Comparison of ENCODE assay signal across 8 cellular contexts in the genomic region with DNA sequence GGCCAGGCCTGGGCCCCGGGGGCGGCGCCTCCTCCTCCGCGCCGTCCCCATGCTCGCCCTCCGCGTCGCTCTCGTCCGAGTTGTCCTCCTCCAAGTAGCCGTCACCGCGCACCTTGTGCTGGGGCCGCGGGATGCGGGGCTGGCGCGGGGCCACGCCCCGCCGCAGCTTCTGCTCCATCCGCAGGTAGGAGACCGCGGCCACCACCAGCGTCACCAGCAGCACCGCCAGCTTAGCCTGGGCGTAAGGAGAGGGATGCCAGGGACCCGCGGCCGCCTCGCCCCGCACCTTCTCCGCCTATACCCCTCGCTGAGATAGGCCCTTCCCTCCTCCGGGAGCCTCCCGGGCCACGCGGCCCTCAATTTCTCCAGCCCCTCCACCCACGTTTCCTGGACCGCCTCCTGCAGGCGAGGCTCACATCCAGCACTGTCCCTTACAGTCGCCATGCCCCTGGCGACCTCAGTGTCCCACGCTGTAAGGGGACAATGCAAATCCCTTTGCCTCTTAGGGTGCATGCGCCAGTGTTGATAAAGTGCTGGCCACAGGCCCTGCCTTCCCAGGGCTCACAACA. TPM values are rescaled to one million over a fixed set of nuclear protein-coding genes. Genes with fewer than 3 reads are reported as not detected.
A peak's percentile ranks its signal among the peaks of the same experiment; 100 is the strongest.
DNase-seq lines count a peak whose midpoint lies in the region; ATAC-seq, FAIRE-seq and TF ChIP-seq lines count a peak whose summit lies in the region.
"Not testable (repeated sequence)": the region's sequence is repeated elsewhere in the genome, so short reads cannot be mapped to it uniquely, and the experiment has no call there.

No MANE protein-coding gene starts in this region.

- POLR2A ChIA-PET in CD4-positive, alpha-beta T cell (lab: Charles Lee): not testable (repeated sequence)

- H3K36me3 ChIP-seq in astrocyte (ENCODE audit: insufficient read depth, low read length); esophagus muscularis mucosa; lower lobe of right lung; prostate gland: not testable (repeated sequence)

- not testable (repeated sequence) for H3K4me3 ChIP-seq in astrocyte (ENCODE audit: insufficient read depth, low read depth, low read length)
- H3K4me3 ChIP-seq in esophagus muscularis mucosa (peak overlapping the region; percentile 48 to 57 (median 51)), lower lobe of right lung (peak overlapping the region; percentile 47), prostate gland (peak overlapping the region; percentile 17 to 29)

- H3K27me3 Mint-ChIP-seq in CD4-positive, alpha-beta T cell: peaks cover 13% of the 10 kb centered on the region
- not testable (repeated sequence) for H3K27me3 Mint-ChIP-seq in IgD-negative memory B cell, type B pancreatic cell
- H3K27me3 Mint-ChIP-seq in activated CD4-positive, alpha-beta T cell treated with anti-CD3 and anti-CD28 coated beads, Interleukin-2, amount 10 ng/mL, durations not matched to agents 24 days and 14 days: peaks cover 18% of the 10 kb centered on the region
- peaks cover 12% of the 10 kb centered on the region for H3K27me3 Mint-ChIP-seq in astrocyte (ENCODE audit: low read depth, unreplicated experiment)

- not testable (repeated sequence) for H3K27ac Mint-ChIP-seq in CD4-positive, alpha-beta T cell; activated CD4-positive, alpha-beta T cell treated with anti-CD3 and anti-CD28 coated beads, Interleukin-2, amount 10 ng/mL, durations not matched to agents 24 days and 14 days; astrocyte (ENCODE audit: unreplicated experiment); type B pancreatic cell
- H3K27ac Mint-ChIP-seq in IgD-negative memory B cell: peak overlapping the region in 1 of 3 donors; percentile 76

- intact Hi-C loops in CD4-positive, alpha-beta T cell (cut with DNase I, micrococcal nuclease): loop anchor here in 1 of 2 experiments (10.0 kb wide), 1 partner anchor 261 kb away; a partner anchor contains a TSS
- intact Hi-C loops in activated CD4-positive, alpha-beta T cell treated with anti-CD3 and anti-CD28 coated beads, Interleukin-2, amount 10 ng/mL, durations not matched to agents 24 days and 14 days (cut with micrococcal nuclease): loop anchor here (5.0 to 10.0 kb wide), 2 partner anchors 271 to 338 kb away; no protein-coding TSS in a partner anchor
- intact Hi-C loops in esophagus muscularis mucosa (cut with DNase I); lower lobe of right lung (cut with DNase I); prostate gland (cut with DNase I): not testable (repeated sequence)

- H3K4me1 Mint-ChIP-seq in CD4-positive, alpha-beta T cell (ENCODE audit: low read depth); IgD-negative memory B cell; activated CD4-positive, alpha-beta T cell treated with anti-CD3 and anti-CD28 coated beads, Interleukin-2, amount 10 ng/mL, durations not matched to agents 24 days and 14 days; astrocyte (ENCODE audit: low read depth, unreplicated experiment); type B pancreatic cell (ENCODE audit: unreplicated experiment): not testable (repeated sequence)

- ATAC-seq in CD4-positive, alpha-beta T cell (ENCODE audit: poor library complexity); lower lobe of right lung: not testable (repeated sequence)

- H3K36me3 Mint-ChIP-seq in CD4-positive, alpha-beta T cell (ENCODE audit: low read depth); IgD-negative memory B cell; activated CD4-positive, alpha-beta T cell treated with anti-CD3 and anti-CD28 coated beads, Interleukin-2, amount 10 ng/mL, durations not matched to agents 24 days and 14 days (ENCODE audit: low read depth); astrocyte (ENCODE audit: low read depth, unreplicated experiment); type B pancreatic cell: not testable (repeated sequence)

- 32% methylated on average over 5 of the region's 47 CpGs for WGBS in esophagus muscularis mucosa
- WGBS in prostate gland: 12% methylated on average over 33 of the region's 47 CpGs

- not testable (repeated sequence) for FAIRE-seq in astrocyte (lab: Jason Lieb, UNC)

- H3K27ac ChIP-seq in CD4-positive, alpha-beta T cell (ENCODE audit: low read depth, low read length); astrocyte (ENCODE audit: low read depth, low read length); esophagus muscularis mucosa (replicated peaks in 1 of 4); lower lobe of right lung; prostate gland: not testable (repeated sequence)

- not testable (repeated sequence) for H3K9me3 ChIP-seq in CD4-positive, alpha-beta T cell (ENCODE audit: control insufficient read depth, low read length); astrocyte (ENCODE audit: insufficient read depth, low read depth, low read length); esophagus muscularis mucosa; lower lobe of right lung; prostate gland

- H3K27me3 ChIP-seq in CD4-positive, alpha-beta T cell (ENCODE audit: control insufficient read depth, insufficient read depth, low read length); astrocyte (ENCODE audit: insufficient read depth, low read length); lower lobe of right lung (ENCODE audit: low read depth); prostate gland (replicated peaks; ENCODE audit: insufficient read depth): not testable (repeated sequence)
- peaks cover 0 to 12% (median 0%) of the 10 kb centered on the region in 4 donors for H3K27me3 ChIP-seq in esophagus muscularis mucosa

- not testable (repeated sequence) for H3K9ac ChIP-seq in astrocyte (ENCODE audit: low read length)

- not testable (repeated sequence) for TF ChIP-seq CTCF in CD4-positive, alpha-beta T cell (IDR thresholded peaks at IDR 0.05); astrocyte (IDR thresholded peaks at IDR 0.05; ENCODE audit: insufficient read depth, low read depth, low read length); esophagus muscularis mucosa (IDR thresholded peaks at IDR 0.05); lower lobe of right lung (IDR thresholded peaks at IDR 0.05); prostate gland (IDR thresholded peaks at IDR 0.05); type B pancreatic cell (conservative IDR thresholded peaks at IDR 0.05)

- not testable (repeated sequence) for H3K9me3 Mint-ChIP-seq in CD4-positive, alpha-beta T cell; IgD-negative memory B cell; activated CD4-positive, alpha-beta T cell treated with anti-CD3 and anti-CD28 coated beads, Interleukin-2, amount 10 ng/mL, durations not matched to agents 24 days and 14 days; astrocyte (ENCODE audit: unreplicated experiment); type B pancreatic cell

- TF ChIP-seq POLR2A in esophagus muscularis mucosa (IDR thresholded peaks at IDR 0.05; ENCODE audit: low read depth); prostate gland (IDR thresholded peaks at IDR 0.05): not testable (repeated sequence)

- not testable (repeated sequence) for H3K4me1 ChIP-seq in astrocyte (ENCODE audit: insufficient read depth, low read length); lower lobe of right lung; prostate gland (replicated peaks)
- peaks cover 0 to 18% (median 11%) of the 10 kb centered on the region in 4 donors for H3K4me1 ChIP-seq in esophagus muscularis mucosa

- not testable (repeated sequence) for H3K79me2 ChIP-seq in astrocyte (ENCODE audit: insufficient read depth, low read length)

- not testable (repeated sequence) for H2AFZ ChIP-seq in astrocyte (ENCODE audit: low read depth, low read length)

- peak overlapping the region; percentile 78 for H3K4me2 ChIP-seq in astrocyte (ENCODE audit: low read length)

- peak overlapping the region; percentile 80 for H3K4me3 Mint-ChIP-seq in CD4-positive, alpha-beta T cell
- H3K4me3 Mint-ChIP-seq in IgD-negative memory B cell: peak overlapping the region; percentile 23 to 87 (median 66)
- peak overlapping the region; percentile 76 for H3K4me3 Mint-ChIP-seq in activated CD4-positive, alpha-beta T cell treated with anti-CD3 and anti-CD28 coated beads, Interleukin-2, amount 10 ng/mL, durations not matched to agents 24 days and 14 days
- peak overlapping the region; percentile 67 for H3K4me3 Mint-ChIP-seq in astrocyte (ENCODE audit: unreplicated experiment)
- H3K4me3 Mint-ChIP-seq in type B pancreatic cell: peak overlapping the region; percentile 86

- CTCF ChIA-PET in CD4-positive, alpha-beta T cell (lab: Charles Lee): not testable (repeated sequence)

- not testable (repeated sequence) for TF ChIP-seq EP300 in esophagus muscularis mucosa (IDR thresholded peaks at IDR 0.05)

- not testable (repeated sequence) for DNase-seq in CD4-positive, alpha-beta T cell; activated CD4-positive, alpha-beta T cell treated with anti-CD3 and anti-CD28 coated beads, Interleukin-2, amount 10 ng/mL, durations not matched to agents 24 days and 14 days; astrocyte (ENCODE audit: low read depth); esophagus muscularis mucosa (ENCODE audit: extremely low spot score); lower lobe of right lung; prostate gland (ENCODE audit: low spot score); type B pancreatic cell (ENCODE audit: extremely low spot score, unreplicated experiment)

- not testable (repeated sequence) for H4K20me1 ChIP-seq in astrocyte (ENCODE audit: insufficient read depth, low read length)

RNA-seq across cellular contexts. Expression of a gene that starts 29.6 kb away (rescaled TPM):
- total RNA-seq in CD4-positive, alpha-beta T cell: 10 to 100 TPM; 73.5 to 84.5 TPM
- 37.5 TPM for polyA plus RNA-seq in IgD-negative memory B cell
- 78.1 and 83.8 TPM in 2 replicates for total RNA-seq in activated CD4-positive, alpha-beta T cell treated with anti-CD3 and anti-CD28 coated beads, Interleukin-2, amount 10 ng/mL, durations not matched to agents 24 days and 14 days
- 54.4 and 61.2 TPM in 2 replicates for total RNA-seq in astrocyte
- 10 to 100 TPM; 15.4 to 70.6 (median 38.0) TPM for total RNA-seq in esophagus muscularis mucosa
- 62.7 TPM for total RNA-seq in lower lobe of right lung
- total RNA-seq in prostate gland: 10 to 100 TPM; 22.7 to 38.1 TPM
- total RNA-seq in type B pancreatic cell (ENCODE audit: low replicate concordance): 49.5 and 70.0 TPM in 2 replicates
